ENCODE assay signal across 1 cellular context in genomic region chr17:79802736-79803420, GRCh38.
TF ChIP-seq lines count a peak whose summit lies in the region.

No MANE protein-coding gene starts in this region.

TF ChIP-seq in H1, 55 proteins besides CTCF, POLR2A, EP300 and RAD21:
- TF ChIP-seq NRF1 (IDR thresholded peaks at IDR 0.05; ENCODE audit: low read depth, low read length), result 0 out of 2 replicates have a peak, but pooled peaks have one; percentile 27
- TF ChIP-seq KDM4A (IDR thresholded peaks at IDR 0.05; ENCODE audit: low read depth, low read length, severe bottlenecking), result peak; percentile 17
- TF ChIP-seq GTF2F1 (IDR thresholded peaks at IDR 0.05; ENCODE audit: borderline replicate concordance, low read depth, low read length), result no peak
- no peak for TF ChIP-seq BRCA1 (IDR thresholded peaks at IDR 0.05; ENCODE audit: low read depth, low read length)
- no peak for TF ChIP-seq SAP30 (IDR thresholded peaks at IDR 0.05; ENCODE audit: insufficient read depth, insufficient replicate concordance, low read length)
- TF ChIP-seq, protein P1, sequence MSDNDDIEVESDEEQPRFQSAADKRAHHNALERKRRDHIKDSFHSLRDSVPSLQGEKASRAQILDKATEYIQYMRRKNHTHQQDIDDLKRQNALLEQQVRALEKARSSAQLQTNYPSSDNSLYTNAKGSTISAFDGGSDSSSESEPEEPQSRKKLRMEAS (IDR thresholded peaks at IDR 0.05), result peak; percentile 93
- peak; percentile 62 for TF ChIP-seq SUZ12 (IDR thresholded peaks at IDR 0.05; ENCODE audit: low read length)
- TF ChIP-seq, protein P2, sequence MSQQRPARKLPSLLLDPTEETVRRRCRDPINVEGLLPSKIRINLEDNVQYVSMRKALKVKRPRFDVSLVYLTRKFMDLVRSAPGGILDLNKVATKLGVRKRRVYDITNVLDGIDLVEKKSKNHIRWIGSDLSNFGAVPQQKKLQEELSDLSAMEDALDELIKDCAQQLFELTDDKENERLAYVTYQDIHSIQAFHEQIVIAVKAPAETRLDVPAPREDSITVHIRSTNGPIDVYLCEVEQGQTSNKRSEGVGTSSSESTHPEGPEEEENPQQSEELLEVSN (IDR thresholded peaks at IDR 0.05), result peak; percentile 95
- TF ChIP-seq HDAC2 (IDR thresholded peaks at IDR 0.05; ENCODE audit: borderline replicate concordance in 1 of 2, low read depth in 2 of 2, low read length in 2 of 2), result 0 out of 4 replicates have a peak, but pooled peaks of 1 of the 2 experiments have one; percentile 40
